ENCODE assay signal across 22 cellular contexts in genomic region chrX:110404376-110404775, GRCh38. TPM values are rescaled to one million over a fixed set of nuclear protein-coding genes. Genes with fewer than 3 reads are reported as not detected.
"Had no signal": no experiment of that assay in that cellular context is flagged by ENCODE, and none has a peak within 500 bp of the region (broad histone marks: within the 10 kb centered on the region; RNA-seq: fewer than 3 reads in every experiment).

No MANE protein-coding gene starts in this region.

- H3K9me3 ChIP-seq: heart right ventricle, mucosa of descending colon, spleen, tibial nerve, uterus had no signal

- H3K36me3 ChIP-seq: heart right ventricle, spleen, tibial nerve, uterus had no signal

- DNase-seq: activated CD4-positive, alpha-beta T cell treated with anti-CD3 and anti-CD28 coated beads for 36 hours; activated CD4-positive, alpha-beta T cell treated with anti-CD3 and anti-CD28 coated beads, Interleukin-2, amount 50 U/mL, for 4 hours; activated CD8-positive, alpha-beta memory T cell treated with anti-CD3 and anti-CD28 coated beads for 24 hours; activated CD8-positive, alpha-beta memory T cell treated with anti-CD3 and anti-CD28 coated beads, Interleukin-2, amount 50 U/mL, for 4 hours; activated naive CD4-positive, alpha-beta T cell; activated T-cell treated with anti-CD3 and anti-CD28 coated beads, Interleukin-2, amount 50 U/mL, for 24 hours; cerebellar nuclear complex; endodermal cell; heart right ventricle; left colon; mucosa of descending colon; naive B cell; nucleus accumbens; spleen; stimulated activated CD4-positive, alpha-beta T cell treated with anti-CD3 and anti-CD28 coated beads, Interleukin-4, amount 100 ng/mL, for 24 hours; stimulated activated naive CD4-positive, alpha-beta T cell treated with Interleukin-2 at 50 U/mL for 16 hours; T-helper 1 cell; uterus had no signal

- H3K4me1 ChIP-seq: spleen, tibial nerve, uterus had no signal

- H3K27ac ChIP-seq: coronary artery, heart right ventricle, spleen, tibial nerve had no signal

- H3K4me3 ChIP-seq: coronary artery, heart right ventricle, mucosa of descending colon, spleen, tibial nerve, uterus had no signal

- FAIRE-seq: keratinocyte had no signal

RNA-seq across cellular contexts. Expression of gene RTL9, which starts 45.7 kb away (rescaled TPM):
- total RNA-seq: activated T-helper 17 cell treated with anti-CD3 and anti-CD28 coated beads, Interleukin-2, amount 50 U/mL, for 72 hours; left colon; spleen had no signal
- polyA plus RNA-seq: spleen had no signal
